In the genomic region with DNA sequence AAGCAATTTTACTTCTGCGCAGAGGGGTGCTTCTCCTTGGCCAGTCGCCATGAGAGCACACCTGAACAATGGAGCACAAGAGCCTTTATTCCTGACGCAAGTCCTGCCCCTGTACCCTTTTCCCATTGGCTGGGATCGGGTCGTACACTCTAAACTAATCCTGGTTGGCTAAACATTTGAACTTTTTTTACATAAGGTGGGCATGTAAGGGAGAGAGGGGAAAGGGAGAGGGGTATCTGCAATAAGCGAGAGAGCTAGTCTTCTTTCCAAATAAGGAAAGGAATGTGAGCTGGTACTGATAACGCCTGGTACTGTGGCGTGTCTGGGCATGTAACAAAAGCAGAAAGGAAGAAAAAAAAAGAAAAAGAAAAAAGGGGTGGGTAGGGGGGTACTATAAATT, we compare ENCODE assay signal across 15 cellular contexts. TPM values are rescaled to one million over a fixed set of nuclear protein-coding genes. Genes with fewer than 3 reads are reported as not detected.
A peak's percentile ranks its signal among the peaks of the same experiment; 100 is the strongest.
DNase-seq lines count a peak whose midpoint lies in the region; ATAC-seq, FAIRE-seq and TF ChIP-seq lines count a peak whose summit lies in the region.
"Had no signal": no experiment of that assay in that cellular context is flagged by ENCODE, and none has a peak within 500 bp of the region (broad histone marks: within the 10 kb centered on the region; RNA-seq: fewer than 3 reads in every experiment).

No MANE protein-coding gene starts in this region.

- H3K4me3 ChIP-seq in H1 (ENCODE audit: extremely low read depth in 1 of 4, insufficient read depth in 2 of 4, low read depth in 3 of 4, low read length in 4 of 4) (no peak overlapping the region), neural progenitor cell (no peak overlapping the region)
- H3K4me3 ChIP-seq: left lung had no signal

- H3K9me3 Mint-ChIP-seq in HFFc6: no peaks in the 10 kb centered on the region
- no peaks in the 10 kb centered on the region for H3K9me3 Mint-ChIP-seq in neural progenitor cell
- H3K9me3 Mint-ChIP-seq: activated naive CD8-positive, alpha-beta T cell treated with anti-CD3 and anti-CD28 coated beads, Interleukin-2, amount 10 ng/mL, durations not matched to agents 7 days and 5 days; central memory CD8-positive, alpha-beta T cell had no signal

- H3K23me2 ChIP-seq in H1 (ENCODE audit: low read depth, low read length): no peaks in the 10 kb centered on the region

- no peaks in the 10 kb centered on the region for H4K20me1 ChIP-seq in H1 (replicated peaks in 1 of 2; ENCODE audit: control insufficient read depth in 1 of 2, insufficient read depth in 2 of 2, low read length in 2 of 2)
- no peaks in the 10 kb centered on the region for H4K20me1 ChIP-seq in neural progenitor cell (ENCODE audit: low read depth)

- H3K4me2 ChIP-seq in H1 (ENCODE audit: insufficient read depth in 1 of 2, low read depth in 2 of 2, low read length in 2 of 2) (no peak overlapping the region), neural progenitor cell (no peak overlapping the region)

- no peak overlapping the region for H2BK120ac ChIP-seq in H1 (replicated peaks; ENCODE audit: low read depth, low read length)

- no peaks in the 10 kb centered on the region for H3K36me3 ChIP-seq in H1 (ENCODE audit: control insufficient read depth in 2 of 4, insufficient read depth in 4 of 4, low read length in 3 of 4)
- H3K36me3 ChIP-seq in neural progenitor cell: no peaks in the 10 kb centered on the region
- H3K36me3 ChIP-seq: left lung had no signal

- no peak overlapping the region for H2BK20ac ChIP-seq in H1 (ENCODE audit: low read length)

- no peak overlapping the region for H4K91ac ChIP-seq in H1 (replicated peaks; ENCODE audit: insufficient read length, low read length)

- H3K4me3 Mint-ChIP-seq in HFFc6 (no peak overlapping the region), neural progenitor cell (no peak overlapping the region)
- H3K4me3 Mint-ChIP-seq: activated naive CD8-positive, alpha-beta T cell treated with anti-CD3 and anti-CD28 coated beads, Interleukin-2, amount 10 ng/mL, durations not matched to agents 7 days and 5 days; central memory CD8-positive, alpha-beta T cell had no signal

- ATAC-seq in HG02623 (IDR thresholded peaks at IDR 0.05; ENCODE audit: unreplicated experiment) (no peak), HG02981 (IDR thresholded peaks at IDR 0.05; ENCODE audit: unreplicated experiment) (no peak)
- ATAC-seq: left lung had no signal

- H3K27ac Mint-ChIP-seq in HFFc6 (peak overlapping the region; percentile 12; the same call in 1 of the 2 replicates), neural progenitor cell (no peak overlapping the region)
- H3K27ac Mint-ChIP-seq: activated naive CD8-positive, alpha-beta T cell treated with anti-CD3 and anti-CD28 coated beads, Interleukin-2, amount 10 ng/mL, durations not matched to agents 7 days and 5 days had no signal

- FAIRE-seq in H1 (lab: Jason Lieb, UNC): no peak

- H3K79me2 ChIP-seq in H1 (ENCODE audit: control insufficient read depth in 1 of 2, insufficient read depth in 2 of 2, low read length in 2 of 2) (no peaks in the 10 kb centered on the region), neural progenitor cell (ENCODE audit: low read depth) (no peaks in the 10 kb centered on the region)

- peak overlapping the region; percentile 78 for H4K5ac ChIP-seq in H1 (ENCODE audit: insufficient read length, low read depth, low read length)

- no peak overlapping the region for H3K14ac ChIP-seq in H1 (ENCODE audit: insufficient read length)

- 0 out of 4 replicates have a peak, but pooled peaks cover 0 to 5% of the 10 kb centered on the region in 2 experiments for H3K9me3 ChIP-seq in H1 (ENCODE audit: insufficient read depth in 2 of 2, low read depth in 1 of 2, low read length in 1 of 2)
- no peaks in the 10 kb centered on the region for H3K9me3 ChIP-seq in neural progenitor cell (ENCODE audit: low read depth)
- H3K9me3 ChIP-seq: left lung had no signal

- no peak overlapping the region for H2AFZ ChIP-seq in H1 (ENCODE audit: low read length)
- peak overlapping the region; percentile 50 for H2AFZ ChIP-seq in neural progenitor cell (replicated peaks)

- no peak overlapping the region for H2BK12ac ChIP-seq in H1 (ENCODE audit: low read depth, low read length)

- H3K79me1 ChIP-seq in H1 (ENCODE audit: low read depth, low read length): no peaks in the 10 kb centered on the region

- TF ChIP-seq POLR2A in H1 (IDR thresholded peaks at IDR 0.05; ENCODE audit: control extremely low read depth in 1 of 2, low read depth in 2 of 2, low read length in 2 of 2): peak in 1 of 2 experiments; percentile 52; a peak in 1 of 3 replicates

- no peak overlapping the region for H2BK15ac ChIP-seq in H1 (ENCODE audit: low read length)

- no peak overlapping the region for H4K8ac ChIP-seq in H1 (ENCODE audit: extremely low read depth, insufficient read depth, low read length)

- TF ChIP-seq CTCF in HFFc6 (IDR thresholded peaks at IDR 0.05): no peak
- no peak for TF ChIP-seq CTCF in H1 (IDR thresholded peaks at IDR 0.05; ENCODE audit: control extremely low read depth in 1 of 3, insufficient read depth in 1 of 3, low read depth in 1 of 3, low read length in 3 of 3)
- no peak for TF ChIP-seq CTCF in neural progenitor cell (IDR thresholded peaks at IDR 0.05)

- H3K4me1 Mint-ChIP-seq in HFFc6 (ENCODE audit: low read depth) (peaks cover 38% of the 10 kb centered on the region), neural progenitor cell (peaks cover 15% of the 10 kb centered on the region)

- no peak overlapping the region for H3K23ac ChIP-seq in H1 (ENCODE audit: insufficient read length)

- H2BK5ac ChIP-seq in H1 (ENCODE audit: low read depth, low read length): no peak overlapping the region

- WGBS in H1 (ENCODE audit: extremely low coverage in 1 of 2, insufficient coverage in 1 of 2, insufficient read length in 1 of 2, insufficient replicate concordance in 2 of 2, low coverage in 1 of 2, low lambda C conversion rate in 2 of 2, missing lambda C conversion rate in 1 of 2), 2 experiments: 49% methylated on average over 8 of the region's 8 CpGs; no CpG with 5 or more reads in 1 of the 2 experiments

- TF ChIP-seq RAD21 in H1 (IDR thresholded peaks at IDR 0.05 in 1 of 2, conservative IDR thresholded peaks at IDR 0.05 in 1 of 2; ENCODE audit: low read depth in 2 of 2, low read length in 2 of 2): no peak

- no peak overlapping the region for H3K4ac ChIP-seq in H1 (replicated peaks; ENCODE audit: insufficient read length, low read depth, low read length)

- DNase-seq in HFFc6 (no peak), NCI-H2171 treated with DMSO at 0.1 percent for 48 hours (lab: John Stamatoyannopoulos, UW) (peak; percentile 77), H1 (ENCODE audit: low read depth in 1 of 2, low spot score in 2 of 2) (no peak), neural progenitor cell (ENCODE audit: low spot score) (peak; percentile 51), inferior parietal cortex (ENCODE audit: extremely low spot score) (no peak)
- no peak for DNase-seq in activated CD4-positive, alpha-beta T cell treated with anti-CD3 and anti-CD28 coated beads, Interleukin-2, amount 50 U/mL, for 1 hour
- DNase-seq: activated CD4-positive, alpha-beta T cell treated with anti-CD3 and anti-CD28 coated beads, Interleukin-2, amount 50 U/mL, for 48 hours; activated naive CD8-positive, alpha-beta T cell treated with anti-CD3 and anti-CD28 coated beads, Interleukin-2, amount 10 ng/mL, durations not matched to agents 7 days and 5 days; left lung; NCI-H2107; nucleus accumbens; SW 1271 had no signal

- POLR2A ChIA-PET in H1 (lab: Charles Lee; ENCODE audit: partially characterized antibody): interaction anchor here (0.6 to 1.4 kb wide), 10 partner anchors 9 to 64 kb away, joined by 3 to 8 read pairs (median 3); partner anchors contain the start of genes CAP1 and MFSD2A

- H3K56ac ChIP-seq in H1 (replicated peaks; ENCODE audit: insufficient read length, low read depth, low read length): no peak overlapping the region

- H3K27me3 Mint-ChIP-seq in HFFc6 (ENCODE audit: insufficient read depth): peaks cover 3% of the 10 kb centered on the region
- peaks cover 3% of the 10 kb centered on the region for H3K27me3 Mint-ChIP-seq in neural progenitor cell (ENCODE audit: insufficient read depth, low read depth)
- H3K27me3 Mint-ChIP-seq: activated naive CD8-positive, alpha-beta T cell treated with anti-CD3 and anti-CD28 coated beads, Interleukin-2, amount 10 ng/mL, durations not matched to agents 7 days and 5 days; central memory CD8-positive, alpha-beta T cell had no signal

- no peak overlapping the region for H3K9ac ChIP-seq in H1 (replicated peaks in 1 of 4; ENCODE audit: extremely low read depth in 1 of 4, low read depth in 3 of 4, low read length in 3 of 4)
- H3K9ac ChIP-seq in neural progenitor cell: no peak overlapping the region

- no peak overlapping the region for H2AK5ac ChIP-seq in H1 (ENCODE audit: low read depth, low read length)

- H3K4me1 ChIP-seq in H1 (replicated peaks in 1 of 4; ENCODE audit: control insufficient read depth in 3 of 4, insufficient read depth in 4 of 4, low read length in 3 of 4): peaks cover 0 to 7% (median 3%) of the 10 kb centered on the region in 4 experiments; a peak in 3 of 7 replicates
- peaks cover 13% of the 10 kb centered on the region for H3K4me1 ChIP-seq in neural progenitor cell
- H3K4me1 ChIP-seq: left lung had no signal

- H3K27me3 ChIP-seq in H1 (replicated peaks in 1 of 4; ENCODE audit: control insufficient read depth in 3 of 4, extremely low read depth in 1 of 4, insufficient read depth in 3 of 4, low read length in 3 of 4): no peaks in the 10 kb centered on the region
- H3K27me3 ChIP-seq in neural progenitor cell: no peaks in the 10 kb centered on the region
- H3K27me3 ChIP-seq: left lung had no signal

- peak in 1 of 2 experiments; percentile 54; a peak in 1 of 3 replicates for TF ChIP-seq EP300 in H1 (IDR thresholded peaks at IDR 0.05; ENCODE audit: borderline replicate concordance in 1 of 2, low read depth in 2 of 2, low read length in 2 of 2)

- H3K36me3 Mint-ChIP-seq in HFFc6 (ENCODE audit: low read depth) (no peaks in the 10 kb centered on the region), neural progenitor cell (no peaks in the 10 kb centered on the region)
- H3K36me3 Mint-ChIP-seq: activated naive CD8-positive, alpha-beta T cell treated with anti-CD3 and anti-CD28 coated beads, Interleukin-2, amount 10 ng/mL, durations not matched to agents 7 days and 5 days had no signal

- CTCF ChIA-PET in H1 (lab: Charles Lee; ENCODE audit: partially characterized antibody): interaction anchor here (0.9 to 2.0 kb wide), 8 partner anchors 56 to 462 kb away, joined by 3 to 5 read pairs (median 4); no protein-coding TSS in a partner anchor

- peak overlapping the region; percentile 67; the same call in 1 of the 2 replicates for H3K27ac ChIP-seq in H1 (ENCODE audit: low read depth, low read length)
- no peak overlapping the region for H3K27ac ChIP-seq in neural progenitor cell
- H3K27ac ChIP-seq: left lung had no signal

- H3K18ac ChIP-seq in H1 (ENCODE audit: extremely low read depth, low read length): no peak overlapping the region

- peaks cover 15% of the 10 kb centered on the region for H3F3A ChIP-seq in neural progenitor cell (ENCODE audit: low read depth)

RNA-seq across cellular contexts. Expression of gene MFSD2A, which starts 21.8 kb away (rescaled TPM):
- total RNA-seq in HFFc6 (2021; fragmentation: NEBNext Ultra II Directional; extraction: Animal tissue kit (Norgen Biotek cat#: 25700)): 1 to 10 TPM; 3.2 to 4.8 (median 3.5) TPM
- 25.9 and 26.6 TPM in 2 replicates for total RNA-seq in H1 (2021; fragmentation: NEBNext Ultra II Directional; extraction: Animal tissue kit (Norgen Biotek cat#: 25700))
- polyA plus RNA-seq in H1 (2011; rRNA removed): 18.3 and 25.6 TPM in 2 replicates
- polyA plus RNA-seq in H1 (2011; cell fraction: cytosol; rRNA removed): 16.4 TPM
- polyA plus RNA-seq in H1 (2011; cell fraction: nucleus; rRNA removed): 42.3 TPM
- 16.5 to 19.4 TPM (median 18.4 TPM) in 4 replicates for polyA plus RNA-seq in H1 (2012, experiment 1 of 2)
- 19.5 TPM for polyA plus RNA-seq in H1 (2012, experiment 2 of 2)
- 37.7 TPM for polyA plus RNA-seq in H1 (2013, experiment 1 of 2)
- polyA plus RNA-seq in H1 (2013, experiment 2 of 2): 38.4 TPM
- polyA minus RNA-seq in H1 (2011; rRNA and poly(A)+ RNA removed): 20.3 and 31.0 TPM in 2 replicates
- polyA minus RNA-seq in H1 (2011; cell fraction: cytosol; rRNA and poly(A)+ RNA removed): 6.8 TPM
- 18.5 TPM for polyA minus RNA-seq in H1 (2011; cell fraction: nucleus; rRNA and poly(A)+ RNA removed)
- total RNA-seq in neural progenitor cell (ENCODE audit: low replicate concordance): 0.90 and 1.4 TPM in 2 replicates

Comparison
In these comparisons a context has a peak if more than half of its experiments do, and no peak if none do; other contexts are left out.
1. DNase-seq: peak in NCI-H2171 treated with DMSO at 0.1 percent for 48 hours (single experiment) and neural progenitor cell (single experiment); none in HFFc6 (single experiment), H1 (0 of 2), inferior parietal cortex (single experiment) and activated CD4-positive, alpha-beta T cell treated with anti-CD3 and anti-CD28 coated beads, Interleukin-2, amount 50 U/mL, for 1 hour (single experiment).